Comparison of ENCODE assay signal across 16 cellular contexts in genomic region chr14:96821501-96821900, GRCh38. TPM values are rescaled to one million over a fixed set of nuclear protein-coding genes. Genes with fewer than 3 reads are reported as not detected.
DNase-seq lines count a peak whose midpoint lies in the region; TF ChIP-seq lines count a peak whose summit lies in the region.
"Had no signal": no experiment of that assay in that cellular context is flagged by ENCODE, and none has a peak within 500 bp of the region (broad histone marks: within the 10 kb centered on the region; RNA-seq: fewer than 3 reads in every experiment).

No MANE protein-coding gene starts in this region.

- CTCF ChIA-PET in RWPE1 (lab: Yijun Ruan, JAX): interaction anchor here (0.6 kb wide), 1 partner anchor 80 kb away, joined by 3 read pairs; no protein-coding TSS in a partner anchor
- CTCF ChIA-PET in activated CD4-positive, alpha-beta memory T cell treated with anti-CD3 and anti-CD28 coated beads, Interleukin-2, amount 10 ng/mL, durations not matched to agents 7 days and 5 days (lab: Charles Lee): no interaction called here

- peak; percentile 19 to 44 for DNase-seq in NCI-H524 (lab: John Stamatoyannopoulos, UW)
- no peak for DNase-seq in NCI-H524 treated with DMSO at 0.1 percent for 48 hours (lab: John Stamatoyannopoulos, UW)
- DNase-seq in RWPE1 (ENCODE audit: low spot score): peak; percentile 81
- DNase-seq in epithelial cell of prostate (ENCODE audit: low read depth, low spot score): peak; percentile 66
- no peak for DNase-seq in SW480 (ENCODE audit: low spot score)
- DNase-seq in NAMALWA (ENCODE audit: low spot score): no peak
- no peak for DNase-seq in iPS-NIHi11 (ENCODE audit: low spot score)
- DNase-seq in activated CD4-positive, alpha-beta memory T cell treated with anti-CD3 and anti-CD28 coated beads, Interleukin-2, amount 10 ng/mL, durations not matched to agents 7 days and 5 days: no peak
- DNase-seq: 8988T, IMR-90, Kasumi-1, NCI-H1417 treated with DMSO at 0.1 percent for 48 hours, NCI-H2081, NCI-H345, OCI-M1 had no signal

- H3K27me3 Mint-ChIP-seq in activated CD4-positive, alpha-beta memory T cell treated with anti-CD3 and anti-CD28 coated beads, Interleukin-2, amount 10 ng/mL, durations not matched to agents 7 days and 5 days: no peaks in the 10 kb centered on the region

- H3K27ac Mint-ChIP-seq in activated CD4-positive, alpha-beta memory T cell treated with anti-CD3 and anti-CD28 coated beads, Interleukin-2, amount 10 ng/mL, durations not matched to agents 7 days and 5 days: no peak overlapping the region

- H3K4me1 Mint-ChIP-seq in activated CD4-positive, alpha-beta memory T cell treated with anti-CD3 and anti-CD28 coated beads, Interleukin-2, amount 10 ng/mL, durations not matched to agents 7 days and 5 days: peaks cover 15% of the 10 kb centered on the region

- H3K9me3 Mint-ChIP-seq in activated CD4-positive, alpha-beta memory T cell treated with anti-CD3 and anti-CD28 coated beads, Interleukin-2, amount 10 ng/mL, durations not matched to agents 7 days and 5 days: no peaks in the 10 kb centered on the region

- TF ChIP-seq CTCF in RWPE1 (conservative IDR thresholded peaks at IDR 0.05; ENCODE audit: low read depth): no peak

- peaks cover 36% of the 10 kb centered on the region for H3K36me3 Mint-ChIP-seq in activated CD4-positive, alpha-beta memory T cell treated with anti-CD3 and anti-CD28 coated beads, Interleukin-2, amount 10 ng/mL, durations not matched to agents 7 days and 5 days (ENCODE audit: low read depth)

- no peak overlapping the region for H3K27ac ChIP-seq in RWPE1
- peak overlapping the region; percentile 61 for H3K27ac ChIP-seq in epithelial cell of prostate
- H3K27ac ChIP-seq: BLaER1 treated with 17β-estradiol and CSF1 and Interleukin-3, amounts not matched to agents 10 nM and 100 nM had no signal

- POLR2A ChIA-PET in RWPE1 (lab: Yijun Ruan, JAX; ENCODE audit: low non-redundant PET): no interaction called here
- POLR2A ChIA-PET in activated CD4-positive, alpha-beta memory T cell treated with anti-CD3 and anti-CD28 coated beads, Interleukin-2, amount 10 ng/mL, durations not matched to agents 7 days and 5 days (lab: Charles Lee): interaction anchor here (1.0 kb wide), 1 partner anchor 11 kb away, joined by 3 read pairs; no protein-coding TSS in a partner anchor

- no peak overlapping the region for H3K4me3 Mint-ChIP-seq in activated CD4-positive, alpha-beta memory T cell treated with anti-CD3 and anti-CD28 coated beads, Interleukin-2, amount 10 ng/mL, durations not matched to agents 7 days and 5 days

RNA-seq across cellular contexts. Expression of gene VRK1, which starts 24.3 kb away (rescaled TPM):
- total RNA-seq in activated CD4-positive, alpha-beta memory T cell treated with anti-CD3 and anti-CD28 coated beads, Interleukin-2, amount 10 ng/mL, durations not matched to agents 7 days and 5 days: 10 to 100 TPM; 62.0 to 64.1 TPM

Comparison
In these comparisons a context has a peak if more than half of its experiments do, and no peak if none do; other contexts are left out.
1. DNase-seq: peak in NCI-H524 (2 of 2), RWPE1 (single experiment) and epithelial cell of prostate (single experiment); none in NCI-H524 treated with DMSO at 0.1 percent for 48 hours (single experiment), SW480 (single experiment), NAMALWA (single experiment), iPS-NIHi11 (single experiment) and activated CD4-positive, alpha-beta memory T cell treated with anti-CD3 and anti-CD28 coated beads, Interleukin-2, amount 10 ng/mL, durations not matched to agents 7 days and 5 days (single experiment).